1 cellular context compared by ENCODE assay signal in the genomic region with DNA sequence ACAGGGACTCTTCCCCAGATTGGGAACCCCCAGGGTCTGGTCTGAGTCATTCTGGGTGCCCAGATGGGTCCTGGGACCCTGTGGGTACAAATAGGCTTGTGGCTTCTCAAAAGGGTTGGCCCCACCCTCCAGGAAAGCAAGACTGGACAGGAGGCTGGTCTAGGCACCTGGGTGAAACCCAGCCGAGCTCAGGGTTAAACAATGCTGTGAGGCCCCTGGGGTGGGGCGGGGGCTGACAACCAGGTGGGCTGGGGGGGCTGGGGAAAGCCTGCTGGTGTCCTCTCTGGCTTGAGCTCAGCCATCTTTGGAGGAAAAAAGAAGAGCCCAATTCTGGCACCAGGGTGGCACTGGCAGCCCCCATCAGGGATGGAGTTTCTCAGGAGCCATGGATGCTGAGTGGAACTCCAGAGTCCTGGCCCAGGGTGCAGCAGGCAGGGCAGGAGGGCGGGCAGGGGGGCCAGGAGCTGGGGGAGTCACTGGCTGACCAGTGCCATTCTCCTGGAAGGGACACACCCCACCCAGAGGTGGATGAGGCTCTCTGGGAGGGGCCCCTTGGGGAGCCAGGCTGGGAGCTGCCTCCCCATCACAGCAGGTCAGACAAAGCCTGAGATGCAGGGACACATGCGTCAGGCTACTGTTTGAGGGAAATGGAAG.
TF ChIP-seq lines count a peak whose summit lies in the region.

No MANE protein-coding gene starts in this region.

TF ChIP-seq in K562, 482 proteins besides CTCF, POLR2A, EP300 and RAD21:
- no peak for TF ChIP-seq TEAD4 (IDR thresholded peaks at IDR 0.05; ENCODE audit: low read length)
- no peak for TF ChIP-seq TEAD4 (CRISPR knock-in tag; IDR thresholded peaks at IDR 0.05; ENCODE audit: borderline replicate concordance)
- TF ChIP-seq YY1 (IDR thresholded peaks at IDR 0.05; ENCODE audit: borderline replicate concordance in 1 of 3, control insufficient read depth in 1 of 3, extremely low read depth in 1 of 3, insufficient read depth in 3 of 3, insufficient read length in 1 of 3, insufficient replicate concordance in 2 of 3, low read depth in 1 of 3, low read length in 2 of 3), result peak in 1 of 3 experiments; percentile 7
- no peak for TF ChIP-seq HMG20B (CRISPR knock-in tag; IDR thresholded peaks at IDR 0.05)
- TF ChIP-seq JUNB (CRISPR knock-in tag; conservative IDR thresholded peaks at IDR 0.05), result no peak
- TF ChIP-seq CGGBP1 (CRISPR knock-in tag; IDR thresholded peaks at IDR 0.05), result no peak
- TF ChIP-seq ZFP36 (IDR thresholded peaks at IDR 0.05; ENCODE audit: low read depth, low read length, partially characterized antibody), result peak; percentile 1
- TF ChIP-seq E2F3 (CRISPR knock-in tag; IDR thresholded peaks at IDR 0.05), result no peak
- TF ChIP-seq NFIX (CRISPR knock-in tag; IDR thresholded peaks at IDR 0.05; ENCODE audit: low read depth), result no peak
- TF ChIP-seq, protein P1, sequence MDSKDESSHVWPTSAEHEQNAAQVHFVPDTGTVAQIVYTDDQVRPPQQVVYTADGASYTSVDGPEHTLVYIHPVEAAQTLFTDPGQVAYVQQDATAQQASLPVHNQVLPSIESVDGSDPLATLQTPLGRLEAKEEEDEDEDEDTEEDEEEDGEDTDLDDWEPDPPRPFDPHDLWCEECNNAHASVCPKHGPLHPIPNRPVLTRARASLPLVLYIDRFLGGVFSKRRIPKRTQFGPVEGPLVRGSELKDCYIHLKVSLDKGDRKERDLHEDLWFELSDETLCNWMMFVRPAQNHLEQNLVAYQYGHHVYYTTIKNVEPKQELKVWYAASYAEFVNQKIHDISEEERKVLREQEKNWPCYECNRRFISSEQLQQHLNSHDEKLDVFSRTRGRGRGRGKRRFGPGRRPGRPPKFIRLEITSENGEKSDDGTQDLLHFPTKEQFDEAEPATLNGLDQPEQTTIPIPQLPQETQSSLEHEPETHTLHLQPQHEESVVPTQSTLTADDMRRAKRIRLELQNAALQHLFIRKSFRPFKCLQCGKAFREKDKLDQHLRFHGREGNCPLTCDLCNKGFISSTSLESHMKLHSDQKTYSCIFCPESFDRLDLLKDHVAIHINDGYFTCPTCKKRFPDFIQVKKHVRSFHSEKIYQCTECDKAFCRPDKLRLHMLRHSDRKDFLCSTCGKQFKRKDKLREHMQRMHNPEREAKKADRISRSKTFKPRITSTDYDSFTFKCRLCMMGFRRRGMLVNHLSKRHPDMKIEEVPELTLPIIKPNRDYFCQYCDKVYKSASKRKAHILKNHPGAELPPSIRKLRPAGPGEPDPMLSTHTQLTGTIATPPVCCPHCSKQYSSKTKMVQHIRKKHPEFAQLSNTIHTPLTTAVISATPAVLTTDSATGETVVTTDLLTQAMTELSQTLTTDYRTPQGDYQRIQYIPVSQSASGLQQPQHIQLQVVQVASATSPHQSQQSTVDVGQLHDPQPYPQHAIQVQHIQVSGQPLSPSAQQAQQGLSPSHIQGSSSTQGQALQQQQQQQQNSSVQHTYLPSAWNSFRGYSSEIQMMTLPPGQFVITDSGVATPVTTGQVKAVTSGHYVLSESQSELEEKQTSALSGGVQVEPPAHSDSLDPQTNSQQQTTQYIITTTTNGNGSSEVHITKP (IDR thresholded peaks at IDR 0.05; ENCODE audit: partially characterized antibody), result peak; percentile 45
- TF ChIP-seq ZSCAN32 (CRISPR knock-in tag; IDR thresholded peaks at IDR 0.05), result no peak
- no peak for TF ChIP-seq NR3C1 (CRISPR knock-in tag; IDR thresholded peaks at IDR 0.05)
- TF ChIP-seq SP2 (IDR thresholded peaks at IDR 0.05; ENCODE audit: extremely low read depth, low read depth, low read length, poor library complexity, severe bottlenecking), result peak; percentile 3
